22 cellular contexts compared by ENCODE assay signal in the genomic region with DNA sequence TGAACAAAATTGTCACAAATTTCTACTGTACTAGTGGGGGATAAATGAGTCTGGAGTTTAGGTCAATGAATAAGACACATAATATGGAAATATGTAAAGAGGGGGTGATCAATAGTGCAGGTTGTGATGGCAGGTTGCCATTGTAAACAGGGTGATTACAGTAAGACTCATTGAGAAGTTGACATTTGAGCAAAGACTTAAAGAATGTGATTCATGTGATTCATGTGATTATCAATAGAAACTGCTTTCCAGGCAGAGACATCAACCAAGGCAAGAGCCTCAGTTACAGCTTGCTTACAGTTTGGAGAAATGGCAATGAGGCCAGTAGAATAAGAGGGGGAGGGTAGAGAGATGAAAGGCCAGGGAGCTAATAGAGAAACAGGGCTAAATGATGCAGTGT. TPM values are rescaled to one million over a fixed set of nuclear protein-coding genes. Genes with fewer than 3 reads are reported as not detected.
"Had no signal": no experiment of that assay in that cellular context is flagged by ENCODE, and none has a peak within 500 bp of the region (broad histone marks: within the 10 kb centered on the region; RNA-seq: fewer than 3 reads in every experiment).

No MANE protein-coding gene starts in this region.

- H3K27me3 ChIP-seq: adrenal gland, neutrophil, thyroid gland had no signal

- ATAC-seq: activated CD4-positive, alpha-beta T cell treated with anti-CD3 and anti-CD28 coated beads for 36 hours; activated naive CD4-positive, alpha-beta T cell treated with anti-CD3 and anti-CD28 coated beads, Interleukin-2, amount 50 U/mL, for 72 hours; heart right ventricle; natural killer cell; sciatic nerve; stimulated activated naive B cell treated with anti-CD40 and anti-IgM and Interleukin-4, amounts not matched to agents 10 μg/mL and 1 μg/mL and 100 μg/mL, for 72 hours; WTC11 had no signal

- H3K9me3 ChIP-seq: adrenal gland, heart right ventricle, neutrophil, thyroid gland had no signal

- H3K4me1 ChIP-seq: adrenal gland, heart right ventricle, thyroid gland had no signal

- DNase-seq: activated CD4-positive, alpha-beta T cell treated with anti-CD3 and anti-CD28 coated beads for 36 hours; activated CD4-positive, alpha-beta T cell treated with anti-CD3 and anti-CD28 coated beads, Interleukin-2, amount 50 U/mL, for 48 hours; activated gamma-delta T cell treated with Interleukin-2 at 50 U/mL for 16 hours; adrenal gland; dorsolateral prefrontal cortex; endodermal cell; heart right ventricle; immature natural killer cell; mesendoderm; natural killer cell; stimulated activated naive B cell treated with anti-CD40 and anti-IgM and Interleukin-4, amounts not matched to agents 10 μg/mL and 1 μg/mL and 100 μg/mL, for 72 hours; thyroid gland had no signal

- H3K4me3 ChIP-seq: adrenal gland, dorsolateral prefrontal cortex, heart right ventricle, thyroid gland had no signal

- H3K36me3 ChIP-seq: adrenal gland, heart right ventricle, neutrophil, thyroid gland had no signal

- H3K27ac ChIP-seq: adrenal gland, dorsolateral prefrontal cortex, heart right ventricle, neutrophil, thyroid gland had no signal

RNA-seq across cellular contexts. Expression of a gene that starts 45.8 kb away (rescaled TPM):
- total RNA-seq: activated CD4-positive, alpha-beta T cell treated with anti-CD3 and anti-CD28 coated beads for 36 hours; activated naive CD4-positive, alpha-beta T cell treated with anti-CD3 and anti-CD28 coated beads, Interleukin-2, amount 50 U/mL, for 72 hours; activated T-helper 1 cell treated with anti-CD3 and anti-CD28 coated beads, Interleukin-12 subunit alpha, Interleukin-12 subunit beta, Interleukin-2, Interleukin-4 antibody, amounts not matched to agents 30 ng/mL and 10 ng/mL and 1 ng/mL, durations not matched to agents 14 hours and 24 hours and 36 hours; adrenal gland; cardiac septum; dorsolateral prefrontal cortex; endodermal cell; heart right ventricle; lower leg skin; natural killer cell; sciatic nerve; subcutaneous adipose tissue; thyroid gland; ureter; WTC11 had no signal
- polyA plus RNA-seq: adrenal gland, esophagus, heart right ventricle, immature natural killer cell had no signal
